Comparison of ENCODE assay signal across 14 cellular contexts in the genomic region with DNA sequence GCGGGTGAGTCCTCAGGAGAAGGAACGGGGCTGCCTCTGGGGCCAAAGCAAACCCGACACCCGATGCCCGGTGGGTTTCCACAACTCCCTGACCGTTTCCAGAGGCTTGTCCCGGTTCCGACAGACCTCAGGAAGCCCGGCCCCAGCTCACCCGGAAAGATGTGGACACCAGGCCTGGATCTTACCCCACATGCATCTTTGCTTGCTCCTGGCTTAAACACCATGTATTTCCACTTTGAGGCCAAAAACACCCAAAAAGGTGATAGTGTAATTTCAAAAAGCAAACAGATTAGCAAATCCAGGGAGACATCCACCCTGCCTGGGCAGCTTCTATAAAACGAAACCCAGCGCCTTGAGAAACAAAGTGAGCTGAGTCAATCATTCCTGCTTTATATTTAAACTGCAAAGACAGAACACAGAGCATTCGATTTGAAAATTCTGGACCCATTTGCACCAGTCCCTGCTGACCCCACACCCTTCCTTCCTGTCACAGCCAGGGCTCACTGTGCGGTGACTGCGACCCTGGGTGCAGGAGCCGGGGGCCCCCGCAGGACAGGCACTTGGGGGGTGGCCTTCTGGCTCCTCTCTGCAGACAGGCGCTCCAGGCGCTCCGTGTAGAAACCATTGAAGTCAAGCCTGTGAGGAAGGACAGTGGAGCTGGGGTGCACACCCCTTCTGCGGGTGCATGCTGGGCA. TPM values are rescaled to one million over a fixed set of nuclear protein-coding genes. Genes with fewer than 3 reads are reported as not detected.
A peak's percentile ranks its signal among the peaks of the same experiment; 100 is the strongest.
DNase-seq lines count a peak whose midpoint lies in the region; ATAC-seq and TF ChIP-seq lines count a peak whose summit lies in the region.
"Had no signal": no experiment of that assay in that cellular context is flagged by ENCODE, and none has a peak within 500 bp of the region (broad histone marks: within the 10 kb centered on the region; RNA-seq: fewer than 3 reads in every experiment).

No MANE protein-coding gene starts in this region.

- 87% methylated on average over 21 of the region's 21 CpGs for WGBS in hepatocyte (ENCODE audit: low lambda C conversion rate, missing lambda C conversion rate)
- WGBS in smooth muscle cell (ENCODE audit: low lambda C conversion rate), result 85% methylated on average over 18 of the region's 21 CpGs

- TF ChIP-seq CTCF in HEK293 (tag by site-specific recombination; IDR thresholded peaks at IDR 0.05) (no peak), PC-9 (conservative IDR thresholded peaks at IDR 0.05) (no peak), hepatocyte (IDR thresholded peaks at IDR 0.05; ENCODE audit: poor library complexity) (no peak), smooth muscle cell (IDR thresholded peaks at IDR 0.05; ENCODE audit: borderline replicate concordance, insufficient read depth, poor library complexity, severe bottlenecking) (no peak)

- H3K27ac ChIP-seq in HEK293 (ENCODE audit: extremely low read depth, low read depth, low read length), result no peak overlapping the region
- H3K27ac ChIP-seq in PC-9, result peak overlapping the region; percentile 89
- peak overlapping the region; percentile 85 for H3K27ac ChIP-seq in hepatocyte
- peak overlapping the region; percentile 68 for H3K27ac ChIP-seq in smooth muscle cell (ENCODE audit: low read depth)
- H3K27ac ChIP-seq: gastrocnemius medialis had no signal

- no peak for ATAC-seq in GM19455 (IDR thresholded peaks at IDR 0.05; ENCODE audit: unreplicated experiment)
- ATAC-seq: gastrocnemius medialis had no signal

- intact Hi-C loops in PC-9 (cut with micrococcal nuclease; ENCODE audit: unreplicated experiment), result loop anchor here (1.0 kb wide), 1 partner anchor 14 kb away; no protein-coding TSS in a partner anchor

- DNase-seq in PC-9 (no peak), hepatocyte (ENCODE audit: low spot score) (no peak), smooth muscle cell (lab: John Stamatoyannopoulos, UW; ENCODE audit: unreplicated experiment) (no peak), germinal center (ENCODE audit: low spot score) (no peak), MG63 (no peak)
- DNase-seq: COR-L47; effector CD8-positive, alpha-beta T cell; NCI-H1694; NCI-H524; retina had no signal

- no peak overlapping the region for H3K9ac ChIP-seq in smooth muscle cell (ENCODE audit: low read depth)

- H3K4me2 ChIP-seq in PC-9 (peak overlapping the region; percentile 89), hepatocyte (peak overlapping the region; percentile 54), smooth muscle cell (no peak overlapping the region)

- H3K4me1 ChIP-seq in HEK293 (ENCODE audit: control insufficient read depth, insufficient read depth, low read length) (no peaks in the 10 kb centered on the region), PC-9 (replicated peaks; ENCODE audit: insufficient read depth) (peaks cover 49% of the 10 kb centered on the region), hepatocyte (ENCODE audit: insufficient read depth) (peaks cover 42% of the 10 kb centered on the region), smooth muscle cell (ENCODE audit: low read depth) (peaks cover 12% of the 10 kb centered on the region)
- H3K4me1 ChIP-seq: gastrocnemius medialis had no signal

- H3K27me3 ChIP-seq in PC-9 (ENCODE audit: insufficient read depth, low read depth) (no peaks in the 10 kb centered on the region), hepatocyte (peaks cover 13% of the 10 kb centered on the region), smooth muscle cell (ENCODE audit: low read depth) (peaks cover 23% of the 10 kb centered on the region), MG63 (no peaks in the 10 kb centered on the region)

- H2AFZ ChIP-seq in PC-9 (no peak overlapping the region), hepatocyte (no peak overlapping the region), smooth muscle cell (ENCODE audit: low read depth) (no peak overlapping the region)

- CTCF ChIA-PET in HEK293 (lab: Yijun Ruan, JAX), result interaction anchor here (0.7 to 1.7 kb wide), 3 partner anchors 24 to 136 kb away, joined by 3 to 7 read pairs (median 4); no protein-coding TSS in a partner anchor
- CTCF ChIA-PET in PC-9 (lab: Charles Lee), result no interaction called here

- H3K79me2 ChIP-seq in PC-9 (ENCODE audit: low read depth) (0 out of 2 replicates have a peak, but pooled peaks cover 5% of the 10 kb centered on the region), hepatocyte (no peaks in the 10 kb centered on the region), smooth muscle cell (ENCODE audit: low read depth) (no peaks in the 10 kb centered on the region)

- peaks cover 3 to 56% of the 10 kb centered on the region in 2 experiments; a peak in 2 of 3 replicates for H3K36me3 ChIP-seq in HEK293 (ENCODE audit: control insufficient read depth in 2 of 2, insufficient read depth in 1 of 2, low read length in 2 of 2)
- H3K36me3 ChIP-seq in PC-9 (ENCODE audit: low read depth), result no peaks in the 10 kb centered on the region
- no peaks in the 10 kb centered on the region for H3K36me3 ChIP-seq in hepatocyte (replicated peaks; ENCODE audit: insufficient read depth, low read depth)
- no peaks in the 10 kb centered on the region for H3K36me3 ChIP-seq in smooth muscle cell (ENCODE audit: low read depth)
- H3K36me3 ChIP-seq in MG63, result peaks cover 8% of the 10 kb centered on the region

- H3K9me3 ChIP-seq in HEK293 (ENCODE audit: control insufficient read depth, insufficient read depth, low read depth, low read length) (no peaks in the 10 kb centered on the region), PC-9 (ENCODE audit: insufficient read depth, low read depth) (no peaks in the 10 kb centered on the region), hepatocyte (ENCODE audit: low read depth) (no peaks in the 10 kb centered on the region), smooth muscle cell (replicated peaks; ENCODE audit: low read depth) (no peaks in the 10 kb centered on the region), MG63 (no peaks in the 10 kb centered on the region)
- H3K9me3 ChIP-seq: gastrocnemius medialis had no signal

- H4K20me1 ChIP-seq in PC-9 (ENCODE audit: insufficient read depth), result no peaks in the 10 kb centered on the region
- H4K20me1 ChIP-seq in hepatocyte (ENCODE audit: insufficient read depth, poor library complexity, severe bottlenecking), result no peaks in the 10 kb centered on the region
- H4K20me1 ChIP-seq in smooth muscle cell (ENCODE audit: low read depth), result peaks cover 14% of the 10 kb centered on the region

- H3K4me3 ChIP-seq in HEK293 (ENCODE audit: low read depth, low read length) (no peak overlapping the region), PC-9 (peak overlapping the region; percentile 28; the same call in 1 of the 2 replicates), hepatocyte (no peak overlapping the region), smooth muscle cell (no peak overlapping the region), MG63 (no peak overlapping the region)
- H3K4me3 ChIP-seq: gastrocnemius medialis had no signal

- peaks cover 33% of the 10 kb centered on the region for H3F3A ChIP-seq in PC-9 (ENCODE audit: insufficient read depth, low read depth)
- peaks cover 4% of the 10 kb centered on the region for H3F3A ChIP-seq in smooth muscle cell (ENCODE audit: low read depth)

- no peaks in the 10 kb centered on the region for H3K9me2 ChIP-seq in PC-9 (ENCODE audit: insufficient read depth)
- H3K9me2 ChIP-seq in hepatocyte (replicated peaks; ENCODE audit: insufficient read depth), result no peaks in the 10 kb centered on the region

- POLR2A ChIA-PET in HEK293 (lab: Yijun Ruan, JAX) (no interaction called here), PC-9 (lab: Charles Lee; ENCODE audit: unreplicated experiment) (interaction anchor here (0.7 kb wide), 2 partner anchors 20 to 127 kb away, joined by 3 read pairs; no protein-coding TSS in a partner anchor)

- no TSS peak for BruUV-seq in PC-9 (replicated peaks; lab: Mats Ljungman, UMichigan)

TF ChIP-seq in HEK293, 187 proteins besides CTCF, POLR2A, EP300 and RAD21:
- TF ChIP-seq ZNF514 (tag by site-specific recombination; IDR thresholded peaks at IDR 0.05), result no peak
- 0 out of 2 replicates have a peak, but pooled peaks have one; percentile 0 for TF ChIP-seq KLF1 (tag by site-specific recombination; IDR thresholded peaks at IDR 0.05)
- peak; percentile 19; the same call in 1 of the 2 replicates for TF ChIP-seq ZBTB17 (tag by site-specific recombination; IDR thresholded peaks at IDR 0.05)

RNA-seq across cellular contexts. Expression of a gene that starts 2.7 kb away (rescaled TPM):
- total RNA-seq in PC-9 (2021), result 18.3 and 31.5 TPM in 2 replicates
- total RNA-seq in hepatocyte, result 1.9 and 5.1 TPM in 2 replicates
- 3.0 and 5.4 TPM in 2 replicates for polyA plus RNA-seq in hepatocyte
- total RNA-seq in smooth muscle cell, result 0.36 and 0.85 TPM in 2 replicates
- 0.70 and 0.96 TPM in 2 replicates for polyA plus RNA-seq in smooth muscle cell
- 0.52 and 1.5 TPM in 2 replicates for total RNA-seq in MG63 (2014; rRNA removed; shearing (Covaris generic); ENCODE audit: low replicate concordance)

RNA-seq across cellular contexts. Expression of a gene that starts 29.3 kb away (rescaled TPM):
- 40.7 and 52.8 TPM in 2 replicates for total RNA-seq in PC-9 (2021)
- 39.9 and 44.8 TPM in 2 replicates for total RNA-seq in hepatocyte
- polyA plus RNA-seq in hepatocyte, result 51.5 and 54.7 TPM in 2 replicates
- total RNA-seq in smooth muscle cell, result 39.5 and 48.5 TPM in 2 replicates
- polyA plus RNA-seq in smooth muscle cell, result 40.5 and 47.0 TPM in 2 replicates
- total RNA-seq in MG63 (2014; rRNA removed; shearing (Covaris generic); ENCODE audit: low replicate concordance), result 58.6 and 80.8 TPM in 2 replicates

RNA-seq across cellular contexts. Expression of a gene that starts 29.3 kb away (rescaled TPM):
- total RNA-seq in PC-9 (2021) (40.1 and 44.7 TPM in 2 replicates), hepatocyte (26.1 and 36.9 TPM in 2 replicates), smooth muscle cell (15.3 and 20.0 TPM in 2 replicates)
- polyA plus RNA-seq in hepatocyte (48.5 and 56.9 TPM in 2 replicates), smooth muscle cell (52.3 and 70.2 TPM in 2 replicates)
- 42.0 and 75.7 TPM in 2 replicates for total RNA-seq in MG63 (2014; rRNA removed; shearing (Covaris generic); ENCODE audit: low replicate concordance)

RNA-seq across cellular contexts. Expression of a gene that starts 41.8 kb away (rescaled TPM):
- not detected in 2 replicates for total RNA-seq in PC-9 (2021)
- total RNA-seq in hepatocyte, result not detected in 2 replicates
- polyA plus RNA-seq in hepatocyte, result not detected in 2 replicates
- not detected in 2 replicates for total RNA-seq in smooth muscle cell
- polyA plus RNA-seq in smooth muscle cell, result 0.33 TPM in 1 of 2 replicates, not detected in the other
- total RNA-seq in MG63 (2014; rRNA removed; shearing (Covaris generic); ENCODE audit: low replicate concordance), result not detected in 2 replicates

RNA-seq across cellular contexts. Expression of a gene that starts 49.4 kb away (rescaled TPM):
- total RNA-seq in PC-9 (2021) (not detected in 2 replicates), hepatocyte (not detected in 2 replicates), smooth muscle cell (not detected in 2 replicates)
- polyA plus RNA-seq in hepatocyte (not detected in 2 replicates), smooth muscle cell (not detected in 2 replicates)
- not detected in 2 replicates for total RNA-seq in MG63 (2014; rRNA removed; shearing (Covaris generic); ENCODE audit: low replicate concordance)
- total RNA-seq: aorta, gastrocnemius medialis had no signal
- polyA plus RNA-seq: aorta had no signal
